11 cellular contexts compared by ENCODE assay signal in genomic region chr3:128648402-128648801, GRCh38. TPM values are rescaled to one million over a fixed set of nuclear protein-coding genes. Genes with fewer than 3 reads are reported as not detected.
DNase-seq lines count a peak whose midpoint lies in the region; ATAC-seq and TF ChIP-seq lines count a peak whose summit lies in the region.
"Had no signal": no experiment of that assay in that cellular context is flagged by ENCODE, and none has a peak within 500 bp of the region (broad histone marks: within the 10 kb centered on the region; RNA-seq: fewer than 3 reads in every experiment).

No MANE protein-coding gene starts in this region.

- POLR2A ChIA-PET in activated CD4-positive, alpha-beta memory T cell treated with anti-CD3 and anti-CD28 coated beads for 36 hours (lab: Charles Lee) = no interaction called here

- H3K4me3 Mint-ChIP-seq in activated T-cell treated with anti-CD3 and anti-CD28 coated beads, Interleukin-2, amount 50 U/mL, for 4 hours = peak overlapping the region; percentile 90
- H3K4me3 Mint-ChIP-seq in activated CD4-positive, alpha-beta memory T cell treated with anti-CD3 and anti-CD28 coated beads for 36 hours = peak overlapping the region; percentile 87
- peak overlapping the region; percentile 41 to 91 for H3K4me3 Mint-ChIP-seq in stimulated activated naive B cell treated with anti-CD40 and anti-IgM and Interleukin-4, amounts not matched to agents 10 μg/mL and 1 μg/mL and 100 μg/mL, for 72 hours

- ATAC-seq in activated T-cell treated with anti-CD3 and anti-CD28 coated beads, Interleukin-2, amount 50 U/mL, for 4 hours = no peak
- ATAC-seq in stimulated activated naive B cell treated with anti-CD40 and anti-IgM and Interleukin-4, amounts not matched to agents 10 μg/mL and 1 μg/mL and 100 μg/mL, for 72 hours (replicated peaks) = no peak
- ATAC-seq in HG02798 (IDR thresholded peaks at IDR 0.05; ENCODE audit: poor library complexity, unreplicated experiment) = no peak
- ATAC-seq: sciatic nerve had no signal

- peaks cover 4% of the 10 kb centered on the region for H3K36me3 ChIP-seq in H7 (replicated peaks; ENCODE audit: control insufficient read depth, insufficient read depth, low read length)

- no peaks in the 10 kb centered on the region for H3K27me3 ChIP-seq in H7 (ENCODE audit: control insufficient read depth, insufficient read depth, low read length)

- H3K9me3 Mint-ChIP-seq in activated T-cell treated with anti-CD3 and anti-CD28 coated beads, Interleukin-2, amount 50 U/mL, for 4 hours = no peaks in the 10 kb centered on the region
- H3K9me3 Mint-ChIP-seq in activated CD4-positive, alpha-beta memory T cell treated with anti-CD3 and anti-CD28 coated beads for 36 hours = no peaks in the 10 kb centered on the region
- H3K9me3 Mint-ChIP-seq in stimulated activated naive B cell treated with anti-CD40 and anti-IgM and Interleukin-4, amounts not matched to agents 10 μg/mL and 1 μg/mL and 100 μg/mL, for 72 hours = no peaks in the 10 kb centered on the region

- H3K27ac Mint-ChIP-seq in activated CD4-positive, alpha-beta memory T cell treated with anti-CD3 and anti-CD28 coated beads for 36 hours = peak overlapping the region; percentile 89
- peak overlapping the region; percentile 97 for H3K27ac Mint-ChIP-seq in stimulated activated naive B cell treated with anti-CD40 and anti-IgM and Interleukin-4, amounts not matched to agents 10 μg/mL and 1 μg/mL and 100 μg/mL, for 72 hours

- peaks cover 4% of the 10 kb centered on the region for H3K36me3 Mint-ChIP-seq in activated T-cell treated with anti-CD3 and anti-CD28 coated beads, Interleukin-2, amount 50 U/mL, for 4 hours (ENCODE audit: insufficient read depth)
- peaks cover 13% of the 10 kb centered on the region for H3K36me3 Mint-ChIP-seq in activated CD4-positive, alpha-beta memory T cell treated with anti-CD3 and anti-CD28 coated beads for 36 hours
- H3K36me3 Mint-ChIP-seq in stimulated activated naive B cell treated with anti-CD40 and anti-IgM and Interleukin-4, amounts not matched to agents 10 μg/mL and 1 μg/mL and 100 μg/mL, for 72 hours = peaks cover 10 to 14% of the 10 kb centered on the region in 2 donors

- H3K27me3 Mint-ChIP-seq in activated T-cell treated with anti-CD3 and anti-CD28 coated beads, Interleukin-2, amount 50 U/mL, for 4 hours (ENCODE audit: low read depth) = no peaks in the 10 kb centered on the region
- H3K27me3 Mint-ChIP-seq in activated CD4-positive, alpha-beta memory T cell treated with anti-CD3 and anti-CD28 coated beads for 36 hours = no peaks in the 10 kb centered on the region
- no peaks in the 10 kb centered on the region for H3K27me3 Mint-ChIP-seq in stimulated activated naive B cell treated with anti-CD40 and anti-IgM and Interleukin-4, amounts not matched to agents 10 μg/mL and 1 μg/mL and 100 μg/mL, for 72 hours

- no peak for DNase-seq in activated T-cell treated with anti-CD3 and anti-CD28 coated beads, Interleukin-2, amount 50 U/mL, for 4 hours
- DNase-seq in activated T-cell treated with anti-CD3 and anti-CD28 coated beads, Interleukin-2, amount 50 U/mL, for 1 hour = no peak
- DNase-seq in activated CD4-positive, alpha-beta memory T cell treated with anti-CD3 and anti-CD28 coated beads for 36 hours = no peak
- DNase-seq in fibroblast of the aortic adventitia (ENCODE audit: low read depth) (no peak), H7 (no peak), NCI-H128 (lab: John Stamatoyannopoulos, UW; ENCODE audit: unreplicated experiment) (no peak)
- no peak for DNase-seq in stimulated activated naive B cell treated with anti-CD40 and anti-IgM and Interleukin-4, amounts not matched to agents 10 μg/mL and 1 μg/mL and 100 μg/mL, for 72 hours
- DNase-seq: AML-193, NCI-H1092 treated with DMSO at 0.1 percent for 48 hours had no signal

- peaks cover 32% of the 10 kb centered on the region for H3K4me1 Mint-ChIP-seq in activated T-cell treated with anti-CD3 and anti-CD28 coated beads, Interleukin-2, amount 50 U/mL, for 4 hours (ENCODE audit: low read depth)
- peaks cover 33% of the 10 kb centered on the region for H3K4me1 Mint-ChIP-seq in activated CD4-positive, alpha-beta memory T cell treated with anti-CD3 and anti-CD28 coated beads for 36 hours (ENCODE audit: low read depth)
- H3K4me1 Mint-ChIP-seq in stimulated activated naive B cell treated with anti-CD40 and anti-IgM and Interleukin-4, amounts not matched to agents 10 μg/mL and 1 μg/mL and 100 μg/mL, for 72 hours = peaks cover 8 to 29% of the 10 kb centered on the region in 2 donors

- CTCF ChIA-PET in activated CD4-positive, alpha-beta memory T cell treated with anti-CD3 and anti-CD28 coated beads for 36 hours (lab: Charles Lee) = interaction anchor here (3.4 kb wide), 1 partner anchor 33 kb away, joined by 22 read pairs; no protein-coding TSS in a partner anchor

- no peak for TF ChIP-seq CTCF in fibroblast of the aortic adventitia (IDR thresholded peaks at IDR 0.05; ENCODE audit: insufficient read depth, low read length)

- peak overlapping the region; percentile 99 for H3K4me3 ChIP-seq in fibroblast of the aortic adventitia (ENCODE audit: low read depth, low read length)
- H3K4me3 ChIP-seq in H7 (ENCODE audit: insufficient read depth, low read depth, low read length) = no peak overlapping the region

- intact Hi-C loops in activated CD4-positive, alpha-beta memory T cell treated with anti-CD3 and anti-CD28 coated beads for 36 hours (cut with micrococcal nuclease) = no loop called here

RNA-seq across cellular contexts. Expression of gene RPN1, which starts 2.2 kb away (rescaled TPM):
- total RNA-seq in activated T-cell treated with anti-CD3 and anti-CD28 coated beads, Interleukin-2, amount 50 U/mL, for 4 hours = 100 to 1,000 TPM; 189 to 209 (median 195) TPM
- 100 to 1,000 TPM; 166 to 168 TPM for total RNA-seq in activated CD4-positive, alpha-beta memory T cell treated with anti-CD3 and anti-CD28 coated beads for 36 hours
- total RNA-seq in fibroblast of the aortic adventitia (ENCODE audit: low replicate concordance) = 147 and 341 TPM in 2 replicates
- total RNA-seq in H7 (2014; rRNA removed; shearing (Covaris generic)) = 294 and 339 TPM in 2 replicates
